ENCODE assay signal across 2 cellular contexts in genomic region chr16:70701596-70701995, GRCh38.
TF ChIP-seq lines count a peak whose summit lies in the region.

No MANE protein-coding gene starts in this region.

TF ChIP-seq in SK-N-SH, 30 proteins besides CTCF, POLR2A, EP300 and RAD21:
- no peak for TF ChIP-seq REST (IDR thresholded peaks at IDR 0.05; ENCODE audit: low read depth, low read length)
- TF ChIP-seq RFX5 (IDR thresholded peaks at IDR 0.05; ENCODE audit: low read length): no peak
- no peak for TF ChIP-seq FOXJ3 (CRISPR knock-in tag; IDR thresholded peaks at IDR 0.05)
- no peak for TF ChIP-seq TAF1 (IDR thresholded peaks at IDR 0.05; ENCODE audit: borderline replicate concordance, low read depth, low read length)
- TF ChIP-seq PBX3 (IDR thresholded peaks at IDR 0.05): no peak
- no peak for TF ChIP-seq RXRA (IDR thresholded peaks at IDR 0.05; ENCODE audit: borderline replicate concordance, low read depth)
- TF ChIP-seq GATA2 (CRISPR knock-in tag; IDR thresholded peaks at IDR 0.05): no peak
- no peak for TF ChIP-seq ZBTB33 (IDR thresholded peaks at IDR 0.05; ENCODE audit: borderline replicate concordance, low read depth)
- no peak for TF ChIP-seq EZH2phosphoT487 (IDR thresholded peaks at IDR 0.05; ENCODE audit: borderline replicate concordance, low read depth)
- no peak for TF ChIP-seq USF2 (IDR thresholded peaks at IDR 0.05; ENCODE audit: borderline replicate concordance, low read depth, low read length)
- no peak for TF ChIP-seq FOSL2 (IDR thresholded peaks at IDR 0.05; ENCODE audit: borderline replicate concordance, low read depth)

TF ChIP-seq in SK-N-SH treated with all-trans-retinoic acid at 6 μM for 48 hours, 23 proteins besides CTCF, POLR2A, EP300 and RAD21 (continued from another document):
- TF ChIP-seq TSHZ2 (CRISPR knock-in tag; IDR thresholded peaks at IDR 0.05): no peak
- TF ChIP-seq ZFP3 (CRISPR knock-in tag; IDR thresholded peaks at IDR 0.05): no peak
- TF ChIP-seq ARNTL (CRISPR knock-in tag; IDR thresholded peaks at IDR 0.05; ENCODE audit: borderline replicate concordance, low read depth): no peak
- no peak for TF ChIP-seq CSDC2 (CRISPR knock-in tag; IDR thresholded peaks at IDR 0.05)
